In the genomic region with DNA sequence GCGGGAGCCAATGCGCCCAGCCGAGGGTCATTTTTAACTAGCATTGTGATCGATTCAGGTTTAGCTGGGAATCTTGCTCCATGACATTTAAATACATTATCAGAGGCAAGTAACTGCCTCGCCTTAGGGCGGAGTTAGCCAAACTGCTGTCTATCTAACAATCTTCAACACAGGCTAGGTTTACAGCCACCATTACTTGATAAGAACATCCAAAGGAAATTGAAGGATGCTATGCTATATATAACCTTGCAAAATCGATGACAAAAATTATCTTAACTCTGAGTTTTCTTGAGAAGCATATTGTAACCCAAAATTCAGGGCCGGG, we compare ENCODE assay signal across 8 cellular contexts. TPM values are rescaled to one million over a fixed set of nuclear protein-coding genes. Genes with fewer than 3 reads are reported as not detected.
DNase-seq lines count a peak whose midpoint lies in the region; ATAC-seq and TF ChIP-seq lines count a peak whose summit lies in the region.

No MANE protein-coding gene starts in this region.

- CTCF ChIA-PET in T-cell (lab: Charles Lee) = interaction anchor here in 1 of 2 donors (1.0 kb wide), 1 partner anchor 12 kb away, joined by 5 read pairs; no protein-coding TSS in a partner anchor

- POLR2A ChIA-PET in T-cell (lab: Charles Lee) = interaction anchor here in 1 of 2 donors (0.6 to 0.7 kb wide), 2 partner anchors 79 to 527 kb away, joined by 4 to 5 read pairs; no protein-coding TSS in a partner anchor

- H3K4me3 ChIP-seq in HAP-1 = peak overlapping the region; percentile 80
- H3K4me3 ChIP-seq in foreskin fibroblast (ENCODE audit: low read depth in 1 of 2, low read length in 2 of 2) = peak overlapping the region; percentile 86 to 89
- H3K4me3 ChIP-seq in skeletal muscle satellite cell (ENCODE audit: low read length) = peak overlapping the region; percentile 95

- H3K27ac Mint-ChIP-seq in T-cell = peak overlapping the region; percentile 84 to 94

- H3K9me3 Mint-ChIP-seq in T-cell = no peaks in the 10 kb centered on the region

- H3K9ac ChIP-seq in skeletal muscle satellite cell (ENCODE audit: low read depth, low read length) = peak overlapping the region; percentile 88

- in situ Hi-C loops in HAP-1 (cut with MboI; ENCODE audit: low sequenced_read_pairs) = loop anchor here (25.0 kb wide), 1 partner anchor 432 kb away; the partner anchor contains the start of genes RNF168 and SMCO1

- H3K4me3 Mint-ChIP-seq in T-cell = peak overlapping the region; percentile 86 to 97 (median 95)

- no peak for TF ChIP-seq CTCF in foreskin fibroblast (IDR thresholded peaks at IDR 0.05; ENCODE audit: low read depth, low read length)

- H3K4me1 ChIP-seq in HAP-1 (peaks cover 34% of the 10 kb centered on the region), skeletal muscle satellite cell (ENCODE audit: control insufficient read depth, insufficient read depth, low read length) (peaks cover 13% of the 10 kb centered on the region)

- ATAC-seq in T-cell (replicated peaks in 1 of 4) = no peak
- ATAC-seq in HG03460 (IDR thresholded peaks at IDR 0.05; ENCODE audit: unreplicated experiment) = no peak

- DNase-seq in HAP-1 (ENCODE audit: low spot score in 2 of 2) (peak; percentile 13 to 26), T-cell (no peak), foreskin fibroblast (no peak), NCI-H1105 treated with DMSO at 0.1 percent for 48 hours (lab: John Stamatoyannopoulos, UW) (no peak), superior temporal gyrus (ENCODE audit: extremely low spot score) (no peak)
- DNase-seq in stimulated activated CD4-positive, alpha-beta T cell treated with anti-CD3 and anti-CD28 coated beads, Interleukin-15, amount 100 ng/mL, for 24 hours = no peak

- H3K27me3 Mint-ChIP-seq in T-cell = no peaks in the 10 kb centered on the region

- no peaks in the 10 kb centered on the region for H3K27me3 ChIP-seq in HAP-1 (ENCODE audit: low read depth)
- H3K27me3 ChIP-seq in skeletal muscle satellite cell (ENCODE audit: control insufficient read depth, insufficient read depth, low read length) = no peaks in the 10 kb centered on the region

- H3K9me3 ChIP-seq in HAP-1 (no peaks in the 10 kb centered on the region), skeletal muscle satellite cell (replicated peaks; ENCODE audit: low read length) (no peaks in the 10 kb centered on the region)

- peak overlapping the region; percentile 85 for H3K4me2 ChIP-seq in skeletal muscle satellite cell (ENCODE audit: low read length)

- H3K4me1 Mint-ChIP-seq in T-cell = peaks cover 48 to 51% (median 49%) of the 10 kb centered on the region in 3 donors

- H3K36me3 ChIP-seq in HAP-1 (replicated peaks) (peaks cover 7% of the 10 kb centered on the region), skeletal muscle satellite cell (ENCODE audit: insufficient read depth, low read length) (no peaks in the 10 kb centered on the region)

- peaks cover 6% of the 10 kb centered on the region for H3K36me3 Mint-ChIP-seq in T-cell

RNA-seq across cellular contexts. Expression of gene TFRC, which starts 1.4 kb away (rescaled TPM):
- total RNA-seq in T-cell = 100 to 1,000 TPM in 2 of 5 donors, 10 to 100 TPM in 3; 71.3 to 162 (median 73.0) TPM
- total RNA-seq in skeletal muscle satellite cell (2012; rRNA removed) = 205 and 259 TPM in 2 replicates

Comparison
In these comparisons a context has a peak if more than half of its experiments do, and no peak if none do; other contexts are left out.
1. DNase-seq: peak in HAP-1 (2 of 2); none in T-cell (0 of 34), foreskin fibroblast (0 of 2), NCI-H1105 treated with DMSO at 0.1 percent for 48 hours (single experiment), stimulated activated CD4-positive, alpha-beta T cell treated with anti-CD3 and anti-CD28 coated beads, Interleukin-15, amount 100 ng/mL, for 24 hours (single experiment) and superior temporal gyrus (single experiment).
2. Peak in every context shown above with its lines, with median percentiles within 50 percentile points of each other: H3K4me3 ChIP-seq.